8 cellular contexts compared by ENCODE assay signal in the genomic region with DNA sequence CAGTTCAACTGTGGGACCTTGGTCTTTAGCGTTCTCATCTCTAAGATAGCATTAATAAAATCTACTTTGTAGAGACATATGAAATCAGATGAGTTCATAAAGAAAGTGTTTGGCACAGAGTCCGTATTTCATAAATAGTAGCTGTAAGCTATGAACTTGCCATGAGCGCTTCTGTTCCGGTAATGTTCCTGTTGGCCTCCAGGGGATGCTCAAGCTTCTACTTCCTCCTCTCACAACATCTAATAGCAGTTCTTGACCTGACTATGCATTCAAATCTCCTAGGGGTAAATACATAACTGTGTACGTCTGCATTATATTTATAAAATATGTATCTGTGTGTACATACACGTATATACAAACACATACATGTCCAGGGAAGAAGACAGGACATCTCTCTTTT.
DNase-seq lines count a peak whose midpoint lies in the region; ATAC-seq and TF ChIP-seq lines count a peak whose summit lies in the region.

No MANE protein-coding gene starts in this region.

- no peak overlapping the region for H3K9ac ChIP-seq in SK-N-SH

- H3K27ac Mint-ChIP-seq in HFFc6 = no peak overlapping the region

- no peak overlapping the region for H2AFZ ChIP-seq in SK-N-SH (ENCODE audit: low read depth)

- peak; percentile 54 for TF ChIP-seq RAD21 in SK-N-SH (IDR thresholded peaks at IDR 0.05; ENCODE audit: low read length)

- POLR2A ChIA-PET in SK-N-SH (lab: Yijun Ruan, JAX) = no interaction called here

- H3K36me3 ChIP-seq in SK-N-SH (replicated peaks in 1 of 2; ENCODE audit: control insufficient read depth in 1 of 2, insufficient read depth in 2 of 2, low read length in 1 of 2) = no peaks in the 10 kb centered on the region
- no peaks in the 10 kb centered on the region for H3K36me3 ChIP-seq in aorta (ENCODE audit: control insufficient read depth in 1 of 2, insufficient read depth in 2 of 2, low read length in 1 of 2)

- no peaks in the 10 kb centered on the region for H3K79me2 ChIP-seq in SK-N-SH (ENCODE audit: insufficient read depth)

- H3K27ac ChIP-seq in C4-2B (no peak overlapping the region), SK-N-SH (ENCODE audit: low read depth in 2 of 2, low read length in 1 of 2) (no peak overlapping the region), aorta (ENCODE audit: low read depth in 1 of 2, low read length in 2 of 2) (no peak overlapping the region)

- no peak for ATAC-seq in aorta (ENCODE audit: low FRiP score)
- ATAC-seq in activated CD4-positive, CD25-positive, alpha-beta regulatory T cell treated with anti-CD3 and anti-CD28 coated beads, Interleukin-2, amount 50 U/mL, for 24 hours = no peak

- H3K9me3 Mint-ChIP-seq in HFFc6 = peaks cover 45% of the 10 kb centered on the region

- TF ChIP-seq CTCF in C4-2B (conservative IDR thresholded peaks at IDR 0.05) = peak; percentile 72
- peak; percentile 27; the same call in 1 of the 2 replicates for TF ChIP-seq CTCF in HFFc6 (IDR thresholded peaks at IDR 0.05)
- TF ChIP-seq CTCF in SK-N-SH (IDR thresholded peaks at IDR 0.05) = peak; percentile 60

- intact Hi-C loops in aorta (cut with DNase I) = no loop called here

- H3K36me3 Mint-ChIP-seq in HFFc6 (ENCODE audit: low read depth) = no peaks in the 10 kb centered on the region

- no peaks in the 10 kb centered on the region for H3K4me1 Mint-ChIP-seq in HFFc6 (ENCODE audit: low read depth)

- no peaks in the 10 kb centered on the region for H4K20me1 ChIP-seq in SK-N-SH (ENCODE audit: insufficient read depth)

- no peak for TF ChIP-seq EP300 in SK-N-SH (IDR thresholded peaks at IDR 0.05; ENCODE audit: borderline replicate concordance in 1 of 2, low read depth in 1 of 2, low read length in 1 of 2)

- H3K27me3 ChIP-seq in SK-N-SH (ENCODE audit: insufficient read depth) = no peaks in the 10 kb centered on the region
- H3K27me3 ChIP-seq in aorta (ENCODE audit: control insufficient read depth in 1 of 2, insufficient read depth in 2 of 2, low read length in 1 of 2) = peaks cover 0 to 2% of the 10 kb centered on the region in 2 donors

- H3K4me2 ChIP-seq in SK-N-SH = no peak overlapping the region

- no peaks in the 10 kb centered on the region for H3K9me2 ChIP-seq in SK-N-SH

- H3K4me3 Mint-ChIP-seq in HFFc6 = no peak overlapping the region

- no peaks in the 10 kb centered on the region for H3K9me3 ChIP-seq in SK-N-SH
- H3K9me3 ChIP-seq in aorta (ENCODE audit: control insufficient read depth, low read length) = no peaks in the 10 kb centered on the region

- H3K4me3 ChIP-seq in SK-N-SH (ENCODE audit: low read depth in 2 of 2, low read length in 1 of 2) (no peak overlapping the region), aorta (ENCODE audit: low read length in 2 of 2) (no peak overlapping the region)

- CTCF ChIA-PET in SK-N-SH (lab: Yijun Ruan, JAX) = interaction anchor here (0.6 to 2.2 kb wide), 10 partner anchors 8 to 170 kb away, joined by 3 to 7 read pairs (median 3); no protein-coding TSS in a partner anchor

- H3K27me3 Mint-ChIP-seq in HFFc6 (ENCODE audit: insufficient read depth) = no peaks in the 10 kb centered on the region; the same call in 1 of the 2 replicates

- WGBS in SK-N-SH (ENCODE audit: low lambda C conversion rate) = 61% methylated on average over 6 of the region's 6 CpGs
- 81 to 82% methylated on average over 6 of the region's 6 CpGs for WGBS in aorta, 2 donors

- H3K4me1 ChIP-seq in SK-N-SH (ENCODE audit: control insufficient read depth in 1 of 2, insufficient read depth in 2 of 2, low read depth in 1 of 2, low read length in 1 of 2) (no peaks in the 10 kb centered on the region), aorta (ENCODE audit: control insufficient read depth in 1 of 2, insufficient read depth in 2 of 2, low read length in 2 of 2) (no peaks in the 10 kb centered on the region)

- DNase-seq in HFFc6 (no peak), SK-N-SH (peak; percentile 5), iris pigment epithelial cell (ENCODE audit: low read depth) (peak; percentile 27), aorta (no peak), T-helper 9 cell (no peak)
- no peak for DNase-seq in activated CD8-positive, alpha-beta memory T cell treated with anti-CD3 and anti-CD28 coated beads for 24 hours

- H3F3A ChIP-seq in SK-N-SH (replicated peaks; ENCODE audit: insufficient read depth) = no peaks in the 10 kb centered on the region

TF ChIP-seq in SK-N-SH, 30 proteins besides CTCF, POLR2A, EP300 and RAD21:
- TF ChIP-seq SMC3 (IDR thresholded peaks at IDR 0.05; ENCODE audit: low read depth, low read length) (peak; percentile 47), GABPA (IDR thresholded peaks at IDR 0.05; ENCODE audit: low read depth) (no peak)

Comparison
In these comparisons a context has a peak if more than half of its experiments do, and no peak if none do; other contexts are left out.
1. DNase-seq: peak in SK-N-SH (single experiment) and iris pigment epithelial cell (single experiment); none in HFFc6 (single experiment), aorta (0 of 2), activated CD8-positive, alpha-beta memory T cell treated with anti-CD3 and anti-CD28 coated beads for 24 hours (single experiment) and T-helper 9 cell (single experiment).
2. Peak in every context shown above with its lines, with median percentiles within 50 percentile points of each other: CTCF ChIP-seq.